Comparison of ENCODE assay signal across 8 cellular contexts in genomic region chr1:243917177-243917862, GRCh38.
DNase-seq lines count a peak whose midpoint lies in the region; ATAC-seq, FAIRE-seq and TF ChIP-seq lines count a peak whose summit lies in the region.

No MANE protein-coding gene starts in this region.

- peaks cover 9% of the 10 kb centered on the region for H3K4me1 ChIP-seq in upper lobe of right lung

- TF ChIP-seq EP300 in neural cell (conservative IDR thresholded peaks at IDR 0.05; ENCODE audit: poor library complexity, severe bottlenecking) = no peak

- H3K4me1 Mint-ChIP-seq in activated naive CD4-positive, alpha-beta T cell treated with anti-CD3 and anti-CD28 coated beads, Interleukin-2, amount 10 ng/mL, durations not matched to agents 7 days and 5 days = peaks cover 16% of the 10 kb centered on the region

- peaks cover 37% of the 10 kb centered on the region for H3K27me3 Mint-ChIP-seq in activated naive CD4-positive, alpha-beta T cell treated with anti-CD3 and anti-CD28 coated beads, Interleukin-2, amount 10 ng/mL, durations not matched to agents 7 days and 5 days

- in situ Hi-C loops in G401 (cut with HindIII; ENCODE audit: low sequenced_read_pairs) = no loop called here

- no peak for FAIRE-seq in frontal cortex (lab: Jason Lieb, UNC)

- no peaks in the 10 kb centered on the region for H3K79me2 ChIP-seq in neural cell (replicated peaks; ENCODE audit: insufficient read depth, low read length)

- H3K27me3 ChIP-seq in neural cell (ENCODE audit: insufficient read depth, low read depth, low read length) (no peaks in the 10 kb centered on the region), upper lobe of right lung (peaks cover 31% of the 10 kb centered on the region)

- peak overlapping the region; percentile 28 for H3K27ac ChIP-seq in neural cell (ENCODE audit: low read length)
- H3K27ac ChIP-seq in upper lobe of right lung = no peak overlapping the region

- H3F3A ChIP-seq in neural cell (ENCODE audit: insufficient read depth, low read length, poor library complexity, severe bottlenecking) = peaks cover 7% of the 10 kb centered on the region

- ATAC-seq in upper lobe of right lung = peak; percentile 77

- peak; percentile 31 for TF ChIP-seq CTCF in neural cell (IDR thresholded peaks at IDR 0.05; ENCODE audit: poor library complexity, severe bottlenecking)
- no peak for TF ChIP-seq CTCF in upper lobe of right lung (IDR thresholded peaks at IDR 0.05)
- no peak for TF ChIP-seq CTCF in GM10266 (IDR thresholded peaks at IDR 0.05; ENCODE audit: control insufficient read depth, insufficient read depth, low read depth, missing control alignments)

- H3K4me3 ChIP-seq in neural cell (ENCODE audit: low read length) (peak overlapping the region; percentile 73), upper lobe of right lung (peak overlapping the region; percentile 52)

- peak; percentile 77 for DNase-seq in G401 (ENCODE audit: low spot score)
- DNase-seq in NCI-H2107 treated with DMSO at 0.1 percent for 48 hours (lab: John Stamatoyannopoulos, UW; ENCODE audit: unreplicated experiment) = peak; percentile 56
- DNase-seq in activated naive CD4-positive, alpha-beta T cell treated with anti-CD3 and anti-CD28 coated beads, Interleukin-2, amount 10 ng/mL, durations not matched to agents 7 days and 5 days = no peak
- peak; percentile 51 to 63 for DNase-seq in frontal cortex (ENCODE audit: low spot score in 2 of 2)
- peak; percentile 68 for DNase-seq in upper lobe of right lung
- no peak for DNase-seq in GM10266 (ENCODE audit: extremely low spot score)
- no peak for DNase-seq in HUDEP-2 (lab: John Stamatoyannopoulos, UW; ENCODE audit: unreplicated experiment in 76 of 76)

- H3K36me3 Mint-ChIP-seq in activated naive CD4-positive, alpha-beta T cell treated with anti-CD3 and anti-CD28 coated beads, Interleukin-2, amount 10 ng/mL, durations not matched to agents 7 days and 5 days = no peaks in the 10 kb centered on the region

- H3K27ac Mint-ChIP-seq in activated naive CD4-positive, alpha-beta T cell treated with anti-CD3 and anti-CD28 coated beads, Interleukin-2, amount 10 ng/mL, durations not matched to agents 7 days and 5 days = no peak overlapping the region

- no peaks in the 10 kb centered on the region for H4K20me1 ChIP-seq in neural cell (ENCODE audit: insufficient read depth)

- peak; percentile 26 for TF ChIP-seq RAD21 in neural cell (conservative IDR thresholded peaks at IDR 0.05)

- peak overlapping the region; percentile 66 for H3K9ac ChIP-seq in neural cell (ENCODE audit: low read length)

- H3K9me3 Mint-ChIP-seq in activated naive CD4-positive, alpha-beta T cell treated with anti-CD3 and anti-CD28 coated beads, Interleukin-2, amount 10 ng/mL, durations not matched to agents 7 days and 5 days = no peaks in the 10 kb centered on the region

- H3K9me3 ChIP-seq in neural cell (ENCODE audit: low read length) (no peaks in the 10 kb centered on the region), upper lobe of right lung (no peaks in the 10 kb centered on the region)

- peak overlapping the region; percentile 36 for H2AFZ ChIP-seq in neural cell (ENCODE audit: low read depth, low read length)

- intact Hi-C loops in upper lobe of right lung (cut with DNase I) = no loop called here

- no peaks in the 10 kb centered on the region for H3K36me3 ChIP-seq in neural cell (ENCODE audit: insufficient read depth, low read length)
- no peaks in the 10 kb centered on the region for H3K36me3 ChIP-seq in upper lobe of right lung

- CTCF ChIA-PET in activated naive CD4-positive, alpha-beta T cell treated with anti-CD3 and anti-CD28 coated beads, Interleukin-2, amount 10 ng/mL, durations not matched to agents 7 days and 5 days (lab: Charles Lee) = no interaction called here

- peak overlapping the region; percentile 74 for H3K4me3 Mint-ChIP-seq in activated naive CD4-positive, alpha-beta T cell treated with anti-CD3 and anti-CD28 coated beads, Interleukin-2, amount 10 ng/mL, durations not matched to agents 7 days and 5 days

- H3K9me2 ChIP-seq in neural cell (ENCODE audit: insufficient read depth, low read length) = no peaks in the 10 kb centered on the region

- peak overlapping the region; percentile 79 for H3K4me2 ChIP-seq in neural cell (ENCODE audit: low read length)

TF ChIP-seq in neural cell, 6 proteins besides CTCF, POLR2A, EP300 and RAD21:
- TF ChIP-seq TAF1 (IDR thresholded peaks at IDR 0.05; ENCODE audit: low read depth) (peak; percentile 57), SMC3 (conservative IDR thresholded peaks at IDR 0.05; ENCODE audit: poor library complexity) (peak; percentile 23), EZH2 (IDR thresholded peaks at IDR 0.05; ENCODE audit: borderline replicate concordance, insufficient read depth, low read length, poor library complexity, severe bottlenecking) (no peak), MXI1 (conservative IDR thresholded peaks at IDR 0.05; ENCODE audit: poor library complexity, severe bottlenecking) (peak; percentile 85)
- TF ChIP-seq, protein P1, sequence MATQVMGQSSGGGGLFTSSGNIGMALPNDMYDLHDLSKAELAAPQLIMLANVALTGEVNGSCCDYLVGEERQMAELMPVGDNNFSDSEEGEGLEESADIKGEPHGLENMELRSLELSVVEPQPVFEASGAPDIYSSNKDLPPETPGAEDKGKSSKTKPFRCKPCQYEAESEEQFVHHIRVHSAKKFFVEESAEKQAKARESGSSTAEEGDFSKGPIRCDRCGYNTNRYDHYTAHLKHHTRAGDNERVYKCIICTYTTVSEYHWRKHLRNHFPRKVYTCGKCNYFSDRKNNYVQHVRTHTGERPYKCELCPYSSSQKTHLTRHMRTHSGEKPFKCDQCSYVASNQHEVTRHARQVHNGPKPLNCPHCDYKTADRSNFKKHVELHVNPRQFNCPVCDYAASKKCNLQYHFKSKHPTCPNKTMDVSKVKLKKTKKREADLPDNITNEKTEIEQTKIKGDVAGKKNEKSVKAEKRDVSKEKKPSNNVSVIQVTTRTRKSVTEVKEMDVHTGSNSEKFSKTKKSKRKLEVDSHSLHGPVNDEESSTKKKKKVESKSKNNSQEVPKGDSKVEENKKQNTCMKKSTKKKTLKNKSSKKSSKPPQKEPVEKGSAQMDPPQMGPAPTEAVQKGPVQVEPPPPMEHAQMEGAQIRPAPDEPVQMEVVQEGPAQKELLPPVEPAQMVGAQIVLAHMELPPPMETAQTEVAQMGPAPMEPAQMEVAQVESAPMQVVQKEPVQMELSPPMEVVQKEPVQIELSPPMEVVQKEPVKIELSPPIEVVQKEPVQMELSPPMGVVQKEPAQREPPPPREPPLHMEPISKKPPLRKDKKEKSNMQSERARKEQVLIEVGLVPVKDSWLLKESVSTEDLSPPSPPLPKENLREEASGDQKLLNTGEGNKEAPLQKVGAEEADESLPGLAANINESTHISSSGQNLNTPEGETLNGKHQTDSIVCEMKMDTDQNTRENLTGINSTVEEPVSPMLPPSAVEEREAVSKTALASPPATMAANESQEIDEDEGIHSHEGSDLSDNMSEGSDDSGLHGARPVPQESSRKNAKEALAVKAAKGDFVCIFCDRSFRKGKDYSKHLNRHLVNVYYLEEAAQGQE (IDR thresholded peaks at IDR 0.05; ENCODE audit: borderline replicate concordance) = no peak

Comparison
In these comparisons a context has a peak if more than half of its experiments do, and no peak if none do; other contexts are left out.
1. DNase-seq: peak in G401 (single experiment), NCI-H2107 treated with DMSO at 0.1 percent for 48 hours (single experiment), frontal cortex (2 of 2) and upper lobe of right lung (single experiment); none in activated naive CD4-positive, alpha-beta T cell treated with anti-CD3 and anti-CD28 coated beads, Interleukin-2, amount 10 ng/mL, durations not matched to agents 7 days and 5 days (single experiment), GM10266 (single experiment) and HUDEP-2 (0 of 76).